29 cellular contexts compared by ENCODE assay signal in genomic region chr6:148016013-148016412, GRCh38.
"Had no signal": no experiment of that assay in that cellular context is flagged by ENCODE, and none has a peak within 500 bp of the region (broad histone marks: within the 10 kb centered on the region; RNA-seq: fewer than 3 reads in every experiment).

No MANE protein-coding gene starts in this region.

- ATAC-seq: activated CD4-positive, alpha-beta T cell treated with anti-CD3 and anti-CD28 coated beads for 36 hours; activated CD4-positive, CD25-positive, alpha-beta regulatory T cell treated with anti-CD3 and anti-CD28 coated beads, Interleukin-2, amount 50 U/mL, for 24 hours; activated CD8-positive, alpha-beta memory T cell treated with anti-CD3 and anti-CD28 coated beads, Interleukin-2, amount 10 ng/mL, durations not matched to agents 7 days and 5 days; activated CD8-positive, alpha-beta T cell treated with anti-CD3 and anti-CD28 coated beads, Interleukin-2, amount 10 ng/mL, durations not matched to agents 7 days and 5 days; activated naive CD8-positive, alpha-beta T cell treated with anti-CD3 and anti-CD28 coated beads, Interleukin-2, amount 50 U/mL, for 24 hours; body of pancreas; T-cell; T-helper 17 cell had no signal

- H3K27me3 ChIP-seq: body of pancreas, brain microvascular endothelial cell, breast epithelium had no signal

- H3K27ac ChIP-seq: body of pancreas, brain microvascular endothelial cell, breast epithelium, VCaP had no signal

- H3K4me3 ChIP-seq: body of pancreas, breast epithelium had no signal

- H3K36me3 ChIP-seq: brain microvascular endothelial cell, breast epithelium had no signal

- DNase-seq: activated CD4-positive, alpha-beta memory T cell treated with anti-CD3 and anti-CD28 coated beads, Interleukin-2, amount 10 ng/mL, durations not matched to agents 7 days and 5 days; activated CD4-positive, alpha-beta T cell treated with anti-CD3 and anti-CD28 coated beads for 1 hour; activated CD4-positive, alpha-beta T cell treated with anti-CD3 and anti-CD28 coated beads for 36 hours; activated CD4-positive, alpha-beta T cell treated with anti-CD3 and anti-CD28 coated beads for 48 hours; activated CD4-positive, alpha-beta T cell treated with anti-CD3 and anti-CD28 coated beads, Interleukin-2, amount 10 ng/mL, durations not matched to agents 7 days and 5 days; activated CD4-positive, alpha-beta T cell treated with anti-CD3 and anti-CD28 coated beads, Interleukin-2, amount 50 U/mL, for 48 hours; activated CD4-positive, CD25-positive, alpha-beta regulatory T cell; activated CD8-positive, alpha-beta memory T cell treated with anti-CD3 and anti-CD28 coated beads for 24 hours; activated CD8-positive, alpha-beta memory T cell treated with anti-CD3 and anti-CD28 coated beads, Interleukin-2, amount 10 ng/mL, durations not matched to agents 7 days and 5 days; activated CD8-positive, alpha-beta memory T cell treated with anti-CD3 and anti-CD28 coated beads, Interleukin-2, amount 50 U/mL, for 48 hours; activated CD8-positive, alpha-beta T cell treated with anti-CD3 and anti-CD28 coated beads, Interleukin-2, amount 10 ng/mL, durations not matched to agents 7 days and 5 days; activated effector memory CD4-positive, alpha-beta T cell treated with Interleukin-2 at 50 U/mL for 16 hours; activated gamma-delta T cell; activated naive CD4-positive, alpha-beta T cell treated with anti-CD3 and anti-CD28 coated beads, Interleukin-2, amount 10 ng/mL, durations not matched to agents 7 days and 5 days; activated naive CD4-positive, alpha-beta T cell treated with Interleukin-2 at 50 U/mL for 16 hours; activated naive CD8-positive, alpha-beta T cell treated with anti-CD3 and anti-CD28 coated beads, Interleukin-2, amount 10 ng/mL, durations not matched to agents 7 days and 5 days; activated naive CD8-positive, alpha-beta T cell treated with anti-CD3 and anti-CD28 coated beads, Interleukin-2, amount 50 U/mL, for 24 hours; activated T-cell treated with anti-CD3 and anti-CD28 coated beads, Interleukin-2, amount 50 U/mL, for 24 hours; activated T-cell treated with anti-CD3 and anti-CD28 coated beads, Interleukin-2, amount 50 U/mL, for 48 hours; aorta; body of pancreas; brain microvascular endothelial cell; central memory CD4-positive, alpha-beta T cell; T-cell; T-helper 17 cell; T-helper 9 cell had no signal

- H3K4me1 ChIP-seq: body of pancreas, breast epithelium had no signal
